Comparison of ENCODE assay signal across 17 cellular contexts in genomic region chr9:129685220-129685932, GRCh38. TPM values are rescaled to one million over a fixed set of nuclear protein-coding genes. Genes with fewer than 3 reads are reported as not detected.
A peak's percentile ranks its signal among the peaks of the same experiment; 100 is the strongest.
DNase-seq lines count a peak whose midpoint lies in the region; TF ChIP-seq lines count a peak whose summit lies in the region.
"Had no signal": no experiment of that assay in that cellular context is flagged by ENCODE, and none has a peak within 500 bp of the region (broad histone marks: within the 10 kb centered on the region; RNA-seq: fewer than 3 reads in every experiment).

No MANE protein-coding gene starts in this region.

- peak; percentile 57 for DNase-seq in ACHN
- peak; percentile 57 for DNase-seq in HK-2 (ENCODE audit: unreplicated experiment)
- no peak for DNase-seq in SK-N-MC (ENCODE audit: low read depth, low spot score)
- peak; percentile 62 for DNase-seq in fibroblast of peridontal ligament (ENCODE audit: extremely low read depth)
- no peak for DNase-seq in mesothelial cell of epicardium (ENCODE audit: low spot score in 2 of 2, unreplicated experiment in 2 of 2)
- DNase-seq in GDM1 (lab: John Stamatoyannopoulos, UW), result no peak
- DNase-seq in MV-4-11 (lab: John Stamatoyannopoulos, UW), result no peak
- no peak for DNase-seq in NCI-H2081 treated with DMSO at 0.1 percent for 48 hours (lab: John Stamatoyannopoulos, UW)
- DNase-seq: activated CD4-positive, alpha-beta T cell treated with anti-CD3 and anti-CD28 coated beads for 48 hours; activated T-cell treated with anti-CD3 and anti-CD28 coated beads, Interleukin-2, amount 50 U/mL, for 72 hours; amygdala; dermis blood vessel endothelial cell; NCI-H1417 treated with DMSO at 0.1 percent for 48 hours; NCI-H446 treated with DMSO at 0.1 percent for 48 hours; Peyer's patch; T-helper 17 cell had no signal

- H3K4me1 Mint-ChIP-seq in mesothelial cell of epicardium, result peaks cover 2% of the 10 kb centered on the region
- H3K4me1 Mint-ChIP-seq: T-helper 17 cell had no signal

- H3K27ac Mint-ChIP-seq in mesothelial cell of epicardium, result no peak overlapping the region
- H3K27ac Mint-ChIP-seq: activated T-cell treated with anti-CD3 and anti-CD28 coated beads, Interleukin-2, amount 50 U/mL, for 72 hours; IgD-negative memory B cell; T-helper 17 cell had no signal

- H3K4me3 Mint-ChIP-seq in mesothelial cell of epicardium, result no peak overlapping the region
- H3K4me3 Mint-ChIP-seq: activated T-cell treated with anti-CD3 and anti-CD28 coated beads, Interleukin-2, amount 50 U/mL, for 72 hours; T-helper 17 cell had no signal

- no peaks in the 10 kb centered on the region for H3K36me3 Mint-ChIP-seq in mesothelial cell of epicardium
- H3K36me3 Mint-ChIP-seq: IgD-negative memory B cell had no signal

- no peaks in the 10 kb centered on the region for H3K9me3 Mint-ChIP-seq in mesothelial cell of epicardium
- H3K9me3 Mint-ChIP-seq: activated T-cell treated with anti-CD3 and anti-CD28 coated beads, Interleukin-2, amount 50 U/mL, for 72 hours; IgD-negative memory B cell had no signal

- H3K4me3 ChIP-seq in SK-N-MC, result no peak overlapping the region
- H3K4me3 ChIP-seq: Peyer's patch had no signal

- in situ Hi-C loops in ACHN (cut with HindIII; ENCODE audit: low pct_ligation_motif_present, low pct_unique_long_range_greater_than_20kb, low sequenced_read_pairs), result no loop called here

- no peak overlapping the region for H3K9ac ChIP-seq in SK-N-MC (ENCODE audit: insufficient read length)

- peak overlapping the region; percentile 25; the same call in 1 of the 2 replicates for H3K27ac ChIP-seq in SK-N-MC
- H3K27ac ChIP-seq: Peyer's patch had no signal

- TF ChIP-seq CTCF in mesothelial cell of epicardium (IDR thresholded peaks at IDR 0.05; ENCODE audit: unreplicated experiment), result no peak

- peaks cover 18% of the 10 kb centered on the region; the same call in 1 of the 2 replicates for H3K36me3 ChIP-seq in SK-N-MC (ENCODE audit: insufficient read depth, low read length)
- H3K36me3 ChIP-seq: Peyer's patch had no signal

- H3K9me3 ChIP-seq in SK-N-MC (ENCODE audit: low read depth, low read length), result no peaks in the 10 kb centered on the region
- H3K9me3 ChIP-seq: Peyer's patch had no signal

- peaks cover 20% of the 10 kb centered on the region for H3K27me3 Mint-ChIP-seq in mesothelial cell of epicardium (ENCODE audit: low read depth)

RNA-seq across cellular contexts. Expression of gene PRRX2, which starts 19.9 kb away (rescaled TPM):
- 7.5 to 10.1 TPM (median 8.7 TPM) in 3 replicates for total RNA-seq in mesothelial cell of epicardium
- total RNA-seq: T-helper 17 cell had no signal

RNA-seq across cellular contexts. Expression of gene ASB6, which starts 43.4 kb away (rescaled TPM):
- total RNA-seq in mesothelial cell of epicardium, result 24.5 to 26.2 TPM (median 24.6 TPM) in 3 replicates

RNA-seq across cellular contexts. Expression of gene NTMT1, which starts 59.4 kb away (rescaled TPM):
- total RNA-seq in mesothelial cell of epicardium, result 30.7 to 33.3 TPM (median 33.0 TPM) in 3 replicates

Comparison
In these comparisons a context has a peak if more than half of its experiments do, and no peak if none do; other contexts are left out.
1. DNase-seq: peak in ACHN (single experiment), HK-2 (single experiment) and fibroblast of peridontal ligament (single experiment); none in SK-N-MC (single experiment), mesothelial cell of epicardium (0 of 2), GDM1 (single experiment), MV-4-11 (single experiment) and NCI-H2081 treated with DMSO at 0.1 percent for 48 hours (single experiment).